ENCODE assay signal across 1 cellular context in the genomic region with DNA sequence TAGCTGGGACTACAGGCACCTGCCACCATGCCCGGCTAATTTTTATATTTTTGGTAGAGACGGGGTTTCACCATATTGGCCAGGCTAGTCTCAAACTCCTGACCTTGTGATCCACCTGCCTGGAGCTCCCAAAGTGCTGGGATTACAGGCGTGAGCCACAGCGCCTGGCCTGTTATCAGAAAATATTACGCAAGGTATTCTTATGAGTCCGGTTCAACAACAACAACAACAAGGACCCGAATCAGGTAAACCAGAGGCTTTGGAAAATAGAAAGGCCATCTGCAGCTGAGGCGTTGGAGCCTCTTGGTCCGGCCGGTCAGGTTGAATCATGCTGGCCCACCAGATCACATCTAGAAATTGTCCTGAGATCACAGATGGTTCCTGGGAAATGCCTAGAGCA. TPM values are rescaled to one million over a fixed set of nuclear protein-coding genes. Genes with fewer than 3 reads are reported as not detected.
"Had no signal": no experiment of that assay in that cellular context is flagged by ENCODE, and none has a peak within 500 bp of the region (broad histone marks: within the 10 kb centered on the region; RNA-seq: fewer than 3 reads in every experiment).

No MANE protein-coding gene starts in this region.

RNA-seq across cellular contexts. Expression of gene TMEM217, which starts 49.5 kb away (rescaled TPM):
- total RNA-seq: left lobe of liver had no signal
